In the genomic region with DNA sequence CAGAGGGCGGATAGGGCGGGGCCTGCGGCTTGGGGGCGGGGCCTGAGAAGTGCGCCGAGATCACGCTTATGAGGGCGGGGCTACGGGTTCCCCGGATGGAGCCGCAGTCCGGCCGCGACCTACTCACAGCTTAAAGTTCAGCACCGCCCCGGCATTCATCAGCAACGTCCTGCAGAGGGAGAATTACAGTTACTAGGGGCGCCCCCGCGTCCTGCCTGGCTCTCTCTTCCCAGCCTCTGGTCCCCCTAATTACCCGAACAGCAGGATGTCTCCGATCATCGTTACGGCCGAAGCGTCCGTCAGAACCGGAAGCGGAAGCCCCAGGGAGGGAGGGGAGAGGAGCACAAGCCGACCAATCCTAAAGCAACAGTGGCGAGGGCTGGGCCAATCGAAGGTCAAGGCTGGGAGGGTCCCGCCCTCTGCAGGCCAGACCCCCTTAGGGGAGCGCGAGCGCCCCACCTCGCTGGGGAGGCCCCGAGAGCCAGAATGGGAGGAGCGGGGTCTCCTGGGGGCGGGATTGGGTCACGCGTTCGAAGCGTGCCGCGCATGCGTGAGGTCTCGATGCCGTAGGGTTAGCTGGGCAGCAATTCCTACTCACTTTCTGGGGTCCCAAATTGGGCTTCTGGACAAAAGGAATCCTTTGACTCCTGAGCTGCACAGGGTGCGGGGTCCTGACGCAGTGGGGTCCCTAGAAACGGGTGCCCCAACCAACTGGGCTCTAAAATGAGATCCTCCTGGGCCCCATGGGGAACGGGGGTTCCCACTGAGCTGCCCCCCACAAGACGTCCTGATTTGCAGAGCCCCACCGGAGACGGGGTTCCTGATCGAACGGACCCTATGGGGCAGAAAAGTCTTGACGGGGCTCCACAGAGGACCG, we compare ENCODE assay signal across 8 cellular contexts. TPM values are rescaled to one million over a fixed set of nuclear protein-coding genes. Genes with fewer than 3 reads are reported as not detected.
DNase-seq lines count a peak whose midpoint lies in the region; ATAC-seq and TF ChIP-seq lines count a peak whose summit lies in the region.

TSS of gene SMIM7 (minus strand) at position 313 of the 877 bp plus-strand sequence. CDS start at position 279, 34 bp downstream.

- WGBS in gastroesophageal sphincter (ENCODE audit: low coverage in 1 of 2), 2 donors = 0 to 1% methylated on average over 2 to 14 of the region's 60 CpGs

- H3K4me1 ChIP-seq in gastroesophageal sphincter (peaks cover 0 to 64% (median 19%) of the 10 kb centered on the region in 3 donors), neutrophil (ENCODE audit: control insufficient read depth in 1 of 2, insufficient read depth in 1 of 2, low read depth in 1 of 2, low read length in 1 of 2) (peaks cover 50 to 59% of the 10 kb centered on the region in 2 experiments)

- H3K4me3 Mint-ChIP-seq in HFFc6 = peak within 1 kb of the TSS; percentile 100
- peak within 1 kb of the TSS; percentile 90 for H3K4me3 Mint-ChIP-seq in activated naive CD4-positive, alpha-beta T cell treated with anti-CD3 and anti-CD28 coated beads, Interleukin-2, amount 10 ng/mL, durations not matched to agents 7 days and 5 days

- H3K9me3 ChIP-seq in SK-N-MC (ENCODE audit: low read depth, low read length) (no peaks in the 10 kb centered on the region), gastroesophageal sphincter (no peaks in the 10 kb centered on the region), neutrophil (no peaks in the 10 kb centered on the region)

- peaks cover 18% of the 10 kb centered on the region for H3K36me3 ChIP-seq in GM06990 (ENCODE audit: control insufficient read depth, insufficient read depth, low read length)
- H3K36me3 ChIP-seq in SK-N-MC (ENCODE audit: insufficient read depth, low read length) = peaks cover 37% of the 10 kb centered on the region
- H3K36me3 ChIP-seq in gastroesophageal sphincter = peaks cover 0 to 39% of the 10 kb centered on the region in 2 donors
- H3K36me3 ChIP-seq in neutrophil = peaks cover 36% of the 10 kb centered on the region

- ATAC-seq in gastroesophageal sphincter = peak; percentile 99

- DNase-seq in GM06990 (ENCODE audit: extremely low read depth, insufficient read length) = peak; percentile 97
- DNase-seq in HFFc6 = peak; percentile 98
- peak; percentile 98 for DNase-seq in NB4 (ENCODE audit: low read depth)
- DNase-seq in SK-N-MC (ENCODE audit: low read depth, low spot score) = peak; percentile 95
- DNase-seq in activated naive CD4-positive, alpha-beta T cell treated with anti-CD3 and anti-CD28 coated beads, Interleukin-2, amount 10 ng/mL, durations not matched to agents 7 days and 5 days = peak; percentile 99
- DNase-seq in substantia nigra (lab: John Stamatoyannopoulos, UW) = peak; percentile 89 to 99 (median 97)

- H3K27ac ChIP-seq in SK-N-MC (peak within 1 kb of the TSS; percentile 96), gastroesophageal sphincter (peak within 1 kb of the TSS; percentile 73 to 98 (median 88)), neutrophil (peak within 1 kb of the TSS; percentile 95), substantia nigra (ENCODE audit: low read depth, low read length, poor library complexity, severe bottlenecking) (peak within 1 kb of the TSS; percentile 95)

- TF ChIP-seq EP300 in gastroesophageal sphincter (IDR thresholded peaks at IDR 0.05) = no peak

- TF ChIP-seq CTCF in GM06990 (IDR thresholded peaks at IDR 0.05; ENCODE audit: insufficient read depth, low read length, poor library complexity, severe bottlenecking) (peak; percentile 38), HFFc6 (IDR thresholded peaks at IDR 0.05) (peak; percentile 64), NB4 (IDR thresholded peaks at IDR 0.05; ENCODE audit: low read depth, low read length) (no peak), gastroesophageal sphincter (IDR thresholded peaks at IDR 0.05) (peak in 1 of 4 experiments; percentile 47), neutrophil (IDR thresholded peaks at IDR 0.05) (no peak)

- peaks cover 9% of the 10 kb centered on the region for H3K27me3 Mint-ChIP-seq in HFFc6 (ENCODE audit: insufficient read depth)
- H3K27me3 Mint-ChIP-seq in activated naive CD4-positive, alpha-beta T cell treated with anti-CD3 and anti-CD28 coated beads, Interleukin-2, amount 10 ng/mL, durations not matched to agents 7 days and 5 days = peaks cover 39% of the 10 kb centered on the region

- CTCF ChIA-PET in activated naive CD4-positive, alpha-beta T cell treated with anti-CD3 and anti-CD28 coated beads, Interleukin-2, amount 10 ng/mL, durations not matched to agents 7 days and 5 days (lab: Charles Lee) = interaction anchor here (1.8 kb wide), 1 partner anchor 72 kb away, joined by 4 read pairs; no protein-coding TSS in a partner anchor

- peak within 1 kb of the TSS; percentile 76 for H3K4me3 ChIP-seq in GM06990 (replicated peaks; ENCODE audit: low read depth, low read length)
- peak within 1 kb of the TSS; percentile 87 for H3K4me3 ChIP-seq in NB4 (ENCODE audit: low read depth, low read length)
- H3K4me3 ChIP-seq in SK-N-MC = peak within 1 kb of the TSS; percentile 92
- peak within 1 kb of the TSS; percentile 71 to 72 for H3K4me3 ChIP-seq in gastroesophageal sphincter
- peak within 1 kb of the TSS; percentile 96 to 99 for H3K4me3 ChIP-seq in neutrophil (ENCODE audit: low read depth in 1 of 2, low read length in 1 of 2)

- H3K9ac ChIP-seq in SK-N-MC (ENCODE audit: insufficient read length) = peak within 1 kb of the TSS; percentile 92

- H3K27me3 ChIP-seq in GM06990 (replicated peaks; ENCODE audit: control insufficient read depth, insufficient read depth, low read length) (no peaks in the 10 kb centered on the region), gastroesophageal sphincter (no peaks in the 10 kb centered on the region), neutrophil (no peaks in the 10 kb centered on the region)

- H3K4me1 Mint-ChIP-seq in HFFc6 (ENCODE audit: low read depth) = peaks cover 12% of the 10 kb centered on the region
- peaks cover 54% of the 10 kb centered on the region for H3K4me1 Mint-ChIP-seq in activated naive CD4-positive, alpha-beta T cell treated with anti-CD3 and anti-CD28 coated beads, Interleukin-2, amount 10 ng/mL, durations not matched to agents 7 days and 5 days

- peak within 1 kb of the TSS; percentile 99 for H3K27ac Mint-ChIP-seq in HFFc6
- H3K27ac Mint-ChIP-seq in activated naive CD4-positive, alpha-beta T cell treated with anti-CD3 and anti-CD28 coated beads, Interleukin-2, amount 10 ng/mL, durations not matched to agents 7 days and 5 days = peak within 1 kb of the TSS; percentile 92

- peaks cover 14% of the 10 kb centered on the region for H3K36me3 Mint-ChIP-seq in HFFc6 (ENCODE audit: low read depth)
- peaks cover 29% of the 10 kb centered on the region for H3K36me3 Mint-ChIP-seq in activated naive CD4-positive, alpha-beta T cell treated with anti-CD3 and anti-CD28 coated beads, Interleukin-2, amount 10 ng/mL, durations not matched to agents 7 days and 5 days

- H3K9me3 Mint-ChIP-seq in HFFc6 = no peaks in the 10 kb centered on the region
- H3K9me3 Mint-ChIP-seq in activated naive CD4-positive, alpha-beta T cell treated with anti-CD3 and anti-CD28 coated beads, Interleukin-2, amount 10 ng/mL, durations not matched to agents 7 days and 5 days = no peaks in the 10 kb centered on the region

- TF ChIP-seq POLR2A in NB4 (IDR thresholded peaks at IDR 0.05; ENCODE audit: extremely low read depth, insufficient read length) (peak; percentile 96), gastroesophageal sphincter (IDR thresholded peaks at IDR 0.05) (peak; percentile 78 to 85)

RNA-seq across cellular contexts. Expression of gene SMIM7, which starts in this region (rescaled TPM):
- 10 to 100 TPM; 66.2 to 74.6 (median 71.9) TPM for total RNA-seq in HFFc6 (2021; fragmentation: NEBNext Ultra II Directional; extraction: Animal tissue kit (Norgen Biotek cat#: 25700))
- total RNA-seq in gastroesophageal sphincter = 100 to 1,000 TPM in 1 of 4 donors, 10 to 100 TPM in 3; 73.4 to 112 (median 86.0) TPM

Comparison
In these comparisons a context has a peak if more than half of its experiments do, and no peak if none do; other contexts are left out.
1. Peak in every context shown above with its lines: DNase-seq, ATAC-seq, H3K4me3 ChIP-seq and H3K27ac ChIP-seq.
2. CTCF ChIP-seq: peak in GM06990 (single experiment) and HFFc6 (single experiment); none in NB4 (single experiment) and neutrophil (single experiment).